25 cellular contexts compared by ENCODE assay signal in the genomic region with DNA sequence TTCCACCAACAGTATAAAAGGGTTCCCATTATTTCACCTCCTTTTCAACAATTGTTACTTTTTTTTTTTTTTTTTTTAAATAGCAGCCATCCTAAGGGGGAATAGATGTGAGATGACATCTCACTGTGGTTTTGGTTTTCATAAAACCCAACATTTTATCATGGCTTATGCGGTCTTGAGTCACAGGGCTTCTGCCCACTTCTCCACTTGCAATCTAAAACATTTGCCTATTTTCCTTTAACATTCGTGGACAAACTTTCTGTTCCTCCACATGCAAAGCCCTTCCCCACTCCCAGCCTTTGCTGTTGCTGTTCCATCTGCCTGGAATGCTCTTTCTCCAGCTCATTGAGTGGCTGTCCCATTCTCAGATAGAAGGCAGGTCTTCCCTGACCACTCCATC.
A peak's percentile ranks its signal among the peaks of the same experiment; 100 is the strongest.
DNase-seq lines count a peak whose midpoint lies in the region; ATAC-seq and TF ChIP-seq lines count a peak whose summit lies in the region.
"Had no signal": no experiment of that assay in that cellular context is flagged by ENCODE, and none has a peak within 500 bp of the region (broad histone marks: within the 10 kb centered on the region; RNA-seq: fewer than 3 reads in every experiment).

No MANE protein-coding gene starts in this region.

- DNase-seq in EL (peak; percentile 85), M059J (ENCODE audit: low read depth) (peak; percentile 86), brain microvascular endothelial cell (peak; percentile 45), NCI-H510A treated with DMSO at 0.1 percent for 48 hours (lab: John Stamatoyannopoulos, UW) (no peak)
- DNase-seq in activated effector memory CD4-positive, alpha-beta T cell treated with Interleukin-2 at 50 U/mL for 16 hours: no peak
- DNase-seq: activated CD4-positive, alpha-beta T cell treated with anti-CD3 and anti-CD28 coated beads, Interleukin-2, amount 10 ng/mL, durations not matched to agents 7 days and 5 days; activated naive CD4-positive, alpha-beta T cell treated with anti-CD3 and anti-CD28 coated beads, Interleukin-2, amount 10 ng/mL, durations not matched to agents 7 days and 5 days; activated T-cell treated with anti-CD3 and anti-CD28 coated beads, Interleukin-2, amount 50 U/mL, for 48 hours; anterior cingulate cortex; CD4-positive, CD25-positive, alpha-beta regulatory T cell; dorsolateral prefrontal cortex; Karpas-422; mesenchymal stem cell; naive B cell; NCI-H1694; NCI-H2171; NCI-H526 treated with DMSO at 0.1 percent for 48 hours; nucleus accumbens; RPMI8226; small intestine had no signal

- in situ Hi-C loops in brain microvascular endothelial cell (cut with HindIII; ENCODE audit: low pct_ligation_motif_present, low sequenced_read_pairs): no loop called here

- peaks cover 48% of the 10 kb centered on the region for H3K4me1 ChIP-seq in skeletal muscle satellite cell (ENCODE audit: control insufficient read depth, insufficient read depth, low read length)
- H3K4me1 ChIP-seq: foreskin keratinocyte had no signal

- peak overlapping the region; percentile 66 for H3K4me2 ChIP-seq in skeletal muscle satellite cell (ENCODE audit: low read length)

- TF ChIP-seq CTCF in brain microvascular endothelial cell (IDR thresholded peaks at IDR 0.05; ENCODE audit: low read depth, low read length, missing control alignments): no peak

- peak overlapping the region; percentile 67 for H3K9ac ChIP-seq in skeletal muscle satellite cell (ENCODE audit: low read depth, low read length)

- no peaks in the 10 kb centered on the region for H3K36me3 ChIP-seq in brain microvascular endothelial cell (replicated peaks)
- H3K36me3 ChIP-seq in skeletal muscle satellite cell (ENCODE audit: insufficient read depth, low read length): no peaks in the 10 kb centered on the region

- H3K27me3 ChIP-seq in brain microvascular endothelial cell (replicated peaks): no peaks in the 10 kb centered on the region
- H3K27me3 ChIP-seq in skeletal muscle satellite cell (ENCODE audit: control insufficient read depth, insufficient read depth, low read length): no peaks in the 10 kb centered on the region
- H3K27me3 ChIP-seq: foreskin keratinocyte had no signal

- no peaks in the 10 kb centered on the region for H3K9me3 ChIP-seq in skeletal muscle satellite cell (replicated peaks; ENCODE audit: low read length)

- H3K4me3 ChIP-seq in brain microvascular endothelial cell (ENCODE audit: low read depth, low read length) (no peak overlapping the region), skeletal muscle satellite cell (ENCODE audit: low read length) (peak overlapping the region; percentile 27)
- H3K4me3 ChIP-seq: dorsolateral prefrontal cortex, SK-N-MC had no signal

- no peak for ATAC-seq in GM18858 (IDR thresholded peaks at IDR 0.05; ENCODE audit: unreplicated experiment)
- ATAC-seq: stimulated activated effector memory CD8-positive, alpha-beta T cell treated with anti-CD3 and anti-CD28 coated beads, Interleukin-12 subunit alpha, Interleukin-12 subunit beta, amount 100 ng/mL, for 72 hours had no signal

- peak overlapping the region; percentile 6 for H3K27ac ChIP-seq in brain microvascular endothelial cell
- H3K27ac ChIP-seq: dorsolateral prefrontal cortex, foreskin keratinocyte, SK-N-MC had no signal

Comparison
In these comparisons a context has a peak if more than half of its experiments do, and no peak if none do; other contexts are left out.
1. DNase-seq: peak in EL (single experiment), M059J (single experiment) and brain microvascular endothelial cell (single experiment); none in activated effector memory CD4-positive, alpha-beta T cell treated with Interleukin-2 at 50 U/mL for 16 hours (single experiment) and NCI-H510A treated with DMSO at 0.1 percent for 48 hours (single experiment).